Comparison of ENCODE assay signal across 14 cellular contexts in genomic region chr3:13200465-13200864, GRCh38.
A peak's percentile ranks its signal among the peaks of the same experiment; 100 is the strongest.
DNase-seq lines count a peak whose midpoint lies in the region; ATAC-seq and TF ChIP-seq lines count a peak whose summit lies in the region.
"Had no signal": no experiment of that assay in that cellular context is flagged by ENCODE, and none has a peak within 500 bp of the region (broad histone marks: within the 10 kb centered on the region; RNA-seq: fewer than 3 reads in every experiment).

No MANE protein-coding gene starts in this region.

- peak overlapping the region; percentile 73; the same call in 1 of the 2 replicates for H3K27ac Mint-ChIP-seq in WTC11
- no peak overlapping the region for H3K27ac Mint-ChIP-seq in CD8-positive, alpha-beta memory T cell
- H3K27ac Mint-ChIP-seq in activated naive CD8-positive, alpha-beta T cell treated with anti-CD3 and anti-CD28 coated beads, Interleukin-2, amount 50 U/mL, for 24 hours: no peak overlapping the region
- H3K27ac Mint-ChIP-seq: CD4-positive, alpha-beta T cell had no signal

- no peaks in the 10 kb centered on the region for H3K36me3 Mint-ChIP-seq in WTC11
- H3K36me3 Mint-ChIP-seq in CD8-positive, alpha-beta memory T cell: no peaks in the 10 kb centered on the region
- H3K36me3 Mint-ChIP-seq in activated naive CD8-positive, alpha-beta T cell treated with anti-CD3 and anti-CD28 coated beads, Interleukin-2, amount 50 U/mL, for 24 hours (ENCODE audit: low read depth): no peaks in the 10 kb centered on the region
- H3K36me3 Mint-ChIP-seq: IgD-negative memory B cell had no signal

- H3K4me3 ChIP-seq in CD8-positive, alpha-beta memory T cell (ENCODE audit: low read length): no peak overlapping the region
- H3K4me3 ChIP-seq: GM12878, GM23248 had no signal

- H3K36me3 ChIP-seq in CD8-positive, alpha-beta memory T cell (ENCODE audit: insufficient read depth, low read length): no peaks in the 10 kb centered on the region

- H3K27me3 Mint-ChIP-seq in WTC11 (ENCODE audit: low read depth): no peaks in the 10 kb centered on the region
- H3K27me3 Mint-ChIP-seq in CD8-positive, alpha-beta memory T cell: peaks cover 25 to 53% of the 10 kb centered on the region in 2 donors
- peaks cover 31% of the 10 kb centered on the region for H3K27me3 Mint-ChIP-seq in activated naive CD8-positive, alpha-beta T cell treated with anti-CD3 and anti-CD28 coated beads, Interleukin-2, amount 50 U/mL, for 24 hours

- no peak for TF ChIP-seq CTCF in WTC11 (IDR thresholded peaks at IDR 0.05)

- H3K4me3 Mint-ChIP-seq in WTC11: no peak overlapping the region
- no peak overlapping the region for H3K4me3 Mint-ChIP-seq in CD8-positive, alpha-beta memory T cell
- no peak overlapping the region for H3K4me3 Mint-ChIP-seq in activated naive CD8-positive, alpha-beta T cell treated with anti-CD3 and anti-CD28 coated beads, Interleukin-2, amount 50 U/mL, for 24 hours
- H3K4me3 Mint-ChIP-seq: CD4-positive, alpha-beta T cell; H9; IgD-negative memory B cell had no signal

- H3K27me3 ChIP-seq in CD8-positive, alpha-beta memory T cell (ENCODE audit: insufficient read depth, low read length, poor library complexity, severe bottlenecking): peaks cover 4% of the 10 kb centered on the region

- no peak overlapping the region for H3K27ac ChIP-seq in CD8-positive, alpha-beta memory T cell (ENCODE audit: low read depth, low read length)
- H3K27ac ChIP-seq: 22Rv1, GM23248 had no signal

- no peaks in the 10 kb centered on the region for H3K9me3 Mint-ChIP-seq in WTC11
- H3K9me3 Mint-ChIP-seq in CD8-positive, alpha-beta memory T cell: no peaks in the 10 kb centered on the region
- no peaks in the 10 kb centered on the region for H3K9me3 Mint-ChIP-seq in activated naive CD8-positive, alpha-beta T cell treated with anti-CD3 and anti-CD28 coated beads, Interleukin-2, amount 50 U/mL, for 24 hours
- H3K9me3 Mint-ChIP-seq: CD4-positive, alpha-beta T cell; H9; IgD-negative memory B cell had no signal

- peak; percentile 40 for ATAC-seq in WTC11
- ATAC-seq in left lobe of liver: no peak
- ATAC-seq in activated naive CD8-positive, alpha-beta T cell treated with anti-CD3 and anti-CD28 coated beads, Interleukin-2, amount 50 U/mL, for 24 hours: no peak
- ATAC-seq in GM21576 (IDR thresholded peaks at IDR 0.05; ENCODE audit: unreplicated experiment): no peak

- CTCF ChIA-PET in WTC11 (lab: Charles Lee): interaction anchor here (0.6 to 2.2 kb wide), 29 partner anchors 8 to 448 kb away, joined by 3 to 27 read pairs (median 5); partner anchors contain the start of gene NUP210
- CTCF ChIA-PET in CD8-positive, alpha-beta memory T cell (lab: Charles Lee): interaction anchor here (1.0 kb wide), 1 partner anchor 35 kb away, joined by 3 read pairs; no protein-coding TSS in a partner anchor

- H3K4me1 Mint-ChIP-seq in WTC11: peaks cover 18% of the 10 kb centered on the region
- peaks cover 13 to 21% (median 13%) of the 10 kb centered on the region in 3 donors for H3K4me1 Mint-ChIP-seq in CD8-positive, alpha-beta memory T cell
- peaks cover 7% of the 10 kb centered on the region for H3K4me1 Mint-ChIP-seq in activated naive CD8-positive, alpha-beta T cell treated with anti-CD3 and anti-CD28 coated beads, Interleukin-2, amount 50 U/mL, for 24 hours

- DNase-seq in NCI-H1417 (lab: John Stamatoyannopoulos, UW): peak in 2 of 3 experiments; percentile 18 to 33
- DNase-seq in NCI-H1417 treated with DMSO at 0.1 percent for 48 hours (lab: John Stamatoyannopoulos, UW): no peak
- no peak for DNase-seq in WTC11 (ENCODE audit: low spot score)
- DNase-seq in left lobe of liver (ENCODE audit: low spot score): peak; percentile 34
- no peak for DNase-seq in CD8-positive, alpha-beta memory T cell
- no peak for DNase-seq in activated naive CD8-positive, alpha-beta T cell treated with anti-CD3 and anti-CD28 coated beads, Interleukin-2, amount 50 U/mL, for 24 hours
- DNase-seq: CD4-positive, alpha-beta T cell; DMS79; GM23248 had no signal

- H3K9me3 ChIP-seq in CD8-positive, alpha-beta memory T cell (ENCODE audit: low read length): no peaks in the 10 kb centered on the region

- no peaks in the 10 kb centered on the region for H3K4me1 ChIP-seq in CD8-positive, alpha-beta memory T cell (ENCODE audit: insufficient read depth, low read length)

- POLR2A ChIA-PET in WTC11 (lab: Charles Lee): interaction anchor here (1.0 kb wide), 1 partner anchor 251 kb away, joined by 3 read pairs; no protein-coding TSS in a partner anchor
- POLR2A ChIA-PET in CD8-positive, alpha-beta memory T cell (lab: Charles Lee): no interaction called here

TF ChIP-seq in WTC11, 78 proteins besides CTCF, POLR2A, EP300 and RAD21:
- no peak for TF ChIP-seq ATF3 (CRISPR knock-in tag; conservative IDR thresholded peaks at IDR 0.05)
- no peak for TF ChIP-seq IRF1 (CRISPR knock-in tag; IDR thresholded peaks at IDR 0.05)
- no peak for TF ChIP-seq JAZF1 (CRISPR knock-in tag; IDR thresholded peaks at IDR 0.05)
- TF ChIP-seq RELA (CRISPR knock-in tag; IDR thresholded peaks at IDR 0.05; ENCODE audit: borderline replicate concordance): no peak
- TF ChIP-seq FOXP1 (CRISPR knock-in tag; IDR thresholded peaks at IDR 0.05; ENCODE audit: borderline replicate concordance): no peak

Comparison
In these comparisons a context has a peak if more than half of its experiments do, and no peak if none do; other contexts are left out.
1. DNase-seq: peak in NCI-H1417 (2 of 3) and left lobe of liver (single experiment); none in NCI-H1417 treated with DMSO at 0.1 percent for 48 hours (single experiment), WTC11 (single experiment), CD8-positive, alpha-beta memory T cell (0 of 5) and activated naive CD8-positive, alpha-beta T cell treated with anti-CD3 and anti-CD28 coated beads, Interleukin-2, amount 50 U/mL, for 24 hours (single experiment).